ENCODE assay signal across 24 cellular contexts in genomic region chrX:68396953-68397352, GRCh38. TPM values are rescaled to one million over a fixed set of nuclear protein-coding genes. Genes with fewer than 3 reads are reported as not detected.
DNase-seq lines count a peak whose midpoint lies in the region; ATAC-seq, FAIRE-seq and TF ChIP-seq lines count a peak whose summit lies in the region.
"Had no signal": no experiment of that assay in that cellular context is flagged by ENCODE, and none has a peak within 500 bp of the region (broad histone marks: within the 10 kb centered on the region; RNA-seq: fewer than 3 reads in every experiment).

No MANE protein-coding gene starts in this region.

- TF ChIP-seq CTCF in AG09319 (IDR thresholded peaks at IDR 0.05; ENCODE audit: low read depth, low read length): no peak
- no peak for TF ChIP-seq CTCF in astrocyte (IDR thresholded peaks at IDR 0.05; ENCODE audit: insufficient read depth, low read depth, low read length)

- H3K4me3 Mint-ChIP-seq in astrocyte (ENCODE audit: unreplicated experiment): no peak overlapping the region
- H3K4me3 Mint-ChIP-seq: activated naive CD8-positive, alpha-beta T cell treated with anti-CD3 and anti-CD28 coated beads for 36 hours; CD4-positive, alpha-beta T cell; natural killer cell; stimulated activated effector memory CD8-positive, alpha-beta T cell treated with anti-CD3 and anti-CD28 coated beads, Interleukin-12 subunit alpha, Interleukin-12 subunit beta, amount 100 ng/mL, for 72 hours had no signal

- intact Hi-C loops in right cardiac atrium (cut with DNase I): no loop called here

- no peak overlapping the region for H2AFZ ChIP-seq in astrocyte (ENCODE audit: low read depth, low read length)
- H2AFZ ChIP-seq: parathyroid adenoma had no signal

- no peaks in the 10 kb centered on the region for H3K36me3 Mint-ChIP-seq in astrocyte (ENCODE audit: low read depth, unreplicated experiment)
- H3K36me3 Mint-ChIP-seq: activated naive CD8-positive, alpha-beta T cell treated with anti-CD3 and anti-CD28 coated beads for 36 hours; natural killer cell; stimulated activated effector memory CD8-positive, alpha-beta T cell treated with anti-CD3 and anti-CD28 coated beads, Interleukin-12 subunit alpha, Interleukin-12 subunit beta, amount 100 ng/mL, for 72 hours had no signal

- DNase-seq in AG09319 (ENCODE audit: extremely low read depth, low read depth): peak; percentile 24
- DNase-seq in H4 (ENCODE audit: low spot score): peak; percentile 7
- peak; percentile 3 for DNase-seq in astrocyte (ENCODE audit: low read depth)
- peak in 2 of 3 donors; percentile 16 to 55 for DNase-seq in right cardiac atrium
- DNase-seq in GM12891 (ENCODE audit: insufficient read length, low spot score): no peak
- no peak for DNase-seq in NCI-H446 treated with DMSO at 0.1 percent for 48 hours (lab: John Stamatoyannopoulos, UW)
- DNase-seq in NCI-H1048 (lab: John Stamatoyannopoulos, UW): no peak
- DNase-seq: activated CD4-positive, alpha-beta T cell treated with anti-CD3 and anti-CD28 coated beads, Interleukin-2, amount 50 U/mL, for 1 hour; activated CD8-positive, alpha-beta memory T cell treated with anti-CD3 and anti-CD28 coated beads, Interleukin-2, amount 50 U/mL, for 4 hours; activated naive CD8-positive, alpha-beta T cell treated with anti-CD3 and anti-CD28 coated beads for 36 hours; CD4-positive, alpha-beta T cell; DMS 273 treated with DMSO at 0.1 percent for 48 hours; effector memory CD4-positive, alpha-beta T cell; natural killer cell; NCI-H1092 treated with DMSO at 0.1 percent for 48 hours; NCI-H1930; NCI-H446 had no signal

- no peaks in the 10 kb centered on the region for H3K9me3 Mint-ChIP-seq in astrocyte (ENCODE audit: unreplicated experiment)
- H3K9me3 Mint-ChIP-seq: activated naive CD8-positive, alpha-beta T cell treated with anti-CD3 and anti-CD28 coated beads for 36 hours; activated T-helper 2 cell treated with anti-CD3 and anti-CD28 coated beads, Interferon-gamma antibody, Interleukin-2, Interleukin-4, amounts not matched to agents 10 μg/mL and 5 μg/mL and 100 μg/mL, durations not matched to agents 14 hours and 24 hours and 36 hours; CD4-positive, alpha-beta T cell; natural killer cell; stimulated activated effector memory CD8-positive, alpha-beta T cell treated with anti-CD3 and anti-CD28 coated beads, Interleukin-12 subunit alpha, Interleukin-12 subunit beta, amount 100 ng/mL, for 72 hours had no signal

- H3K4me1 ChIP-seq in astrocyte (ENCODE audit: insufficient read depth, low read length) (no peaks in the 10 kb centered on the region), right cardiac atrium (ENCODE audit: control insufficient read depth, insufficient read depth, low read length) (peaks cover 1% of the 10 kb centered on the region)
- H3K4me1 ChIP-seq: parathyroid adenoma had no signal

- 48% methylated on average over 2 of the region's 2 CpGs for WGBS in right cardiac atrium

- H3K79me2 ChIP-seq in astrocyte (ENCODE audit: insufficient read depth, low read length): no peaks in the 10 kb centered on the region
- H3K79me2 ChIP-seq: parathyroid adenoma had no signal

- ATAC-seq in right cardiac atrium: peak; percentile 50 to 80
- ATAC-seq in HG02623 (IDR thresholded peaks at IDR 0.05; ENCODE audit: unreplicated experiment): no peak
- ATAC-seq: esophagus mucosa; natural killer cell; stimulated activated effector memory CD8-positive, alpha-beta T cell treated with anti-CD3 and anti-CD28 coated beads, Interleukin-12 subunit alpha, Interleukin-12 subunit beta, amount 100 ng/mL, for 72 hours had no signal

- H3K27me3 ChIP-seq in astrocyte (ENCODE audit: insufficient read depth, low read length) (no peaks in the 10 kb centered on the region), right cardiac atrium (ENCODE audit: control insufficient read depth, insufficient read depth) (no peaks in the 10 kb centered on the region)

- no peaks in the 10 kb centered on the region for H3K27me3 Mint-ChIP-seq in astrocyte (ENCODE audit: low read depth, unreplicated experiment)
- H3K27me3 Mint-ChIP-seq: activated naive CD8-positive, alpha-beta T cell treated with anti-CD3 and anti-CD28 coated beads for 36 hours had no signal

- TF ChIP-seq POLR2A in GM12891 (IDR thresholded peaks at IDR 0.05; ENCODE audit: low read depth, low read length): no peak

- FAIRE-seq in astrocyte (lab: Jason Lieb, UNC): peak; percentile 20
- no peak for FAIRE-seq in GM12891 (lab: Jason Lieb, UNC)
- FAIRE-seq: G401.6, RCC 7860 had no signal

- H3K4me1 Mint-ChIP-seq in astrocyte (ENCODE audit: low read depth, unreplicated experiment): peaks cover 3% of the 10 kb centered on the region
- H3K4me1 Mint-ChIP-seq: activated naive CD8-positive, alpha-beta T cell treated with anti-CD3 and anti-CD28 coated beads for 36 hours; natural killer cell; stimulated activated effector memory CD8-positive, alpha-beta T cell treated with anti-CD3 and anti-CD28 coated beads, Interleukin-12 subunit alpha, Interleukin-12 subunit beta, amount 100 ng/mL, for 72 hours had no signal

- H3K9me3 ChIP-seq in astrocyte (ENCODE audit: insufficient read depth, low read depth, low read length) (no peaks in the 10 kb centered on the region), right cardiac atrium (ENCODE audit: control insufficient read depth, low read length) (no peaks in the 10 kb centered on the region)

- H3K4me3 ChIP-seq in astrocyte (ENCODE audit: insufficient read depth, low read depth, low read length) (no peak overlapping the region), right cardiac atrium (ENCODE audit: low read length) (no peak overlapping the region)

- no peak overlapping the region for H3K27ac Mint-ChIP-seq in astrocyte (ENCODE audit: unreplicated experiment)
- H3K27ac Mint-ChIP-seq: activated naive CD8-positive, alpha-beta T cell treated with anti-CD3 and anti-CD28 coated beads for 36 hours; activated T-helper 2 cell treated with anti-CD3 and anti-CD28 coated beads, Interferon-gamma antibody, Interleukin-2, Interleukin-4, amounts not matched to agents 10 μg/mL and 5 μg/mL and 100 μg/mL, durations not matched to agents 14 hours and 24 hours and 36 hours; CD4-positive, alpha-beta T cell; natural killer cell; stimulated activated effector memory CD8-positive, alpha-beta T cell treated with anti-CD3 and anti-CD28 coated beads, Interleukin-12 subunit alpha, Interleukin-12 subunit beta, amount 100 ng/mL, for 72 hours had no signal

- H3K36me3 ChIP-seq in astrocyte (ENCODE audit: insufficient read depth, low read length): no peaks in the 10 kb centered on the region

- no peak overlapping the region for H3K27ac ChIP-seq in astrocyte (ENCODE audit: low read depth, low read length)
- H3K27ac ChIP-seq in right cardiac atrium (ENCODE audit: low read length): no peak overlapping the region
- H3K27ac ChIP-seq: parathyroid adenoma had no signal

- no peak overlapping the region for H3K4me2 ChIP-seq in astrocyte (ENCODE audit: low read length)

- no peaks in the 10 kb centered on the region for H4K20me1 ChIP-seq in astrocyte (ENCODE audit: insufficient read depth, low read length)

- H3K9ac ChIP-seq in astrocyte (ENCODE audit: low read length): no peak overlapping the region
- H3K9ac ChIP-seq: parathyroid adenoma had no signal

TF ChIP-seq in GM12891, 5 proteins besides CTCF, POLR2A, EP300 and RAD21:
- TF ChIP-seq POU2F2 (IDR thresholded peaks at IDR 0.05; ENCODE audit: low read depth, low read length) (no peak), PAX5 (IDR thresholded peaks at IDR 0.05; ENCODE audit: insufficient read depth, low read length, severe bottlenecking) (no peak), TAF1 (IDR thresholded peaks at IDR 0.05; ENCODE audit: low read depth, low read length) (no peak), SPI1 (IDR thresholded peaks at IDR 0.05; ENCODE audit: low read depth, low read length) (no peak), POLR2AphosphoS5 (IDR thresholded peaks at IDR 0.05; ENCODE audit: low read depth, low read length) (no peak)

RNA-seq across cellular contexts. Expression of gene OPHN1, which starts 36.3 kb away (rescaled TPM):
- total RNA-seq in H4 (2014; rRNA removed; shearing (Covaris generic)): 2.0 and 4.4 TPM in 2 replicates
- total RNA-seq in astrocyte (3.7 and 5.1 TPM in 2 replicates), right cardiac atrium (1 to 10 TPM; 4.1 to 5.2 (median 4.9) TPM)
- polyA plus RNA-seq in right cardiac atrium: 1.1 TPM
- polyA plus RNA-seq in GM12891 (2012; ENCODE audit: low read depth, missing spikeins): not detected
- total RNA-seq: activated naive CD8-positive, alpha-beta T cell treated with anti-CD3 and anti-CD28 coated beads for 36 hours; CD4-positive, alpha-beta T cell had no signal

Comparison
In these comparisons a context has a peak if more than half of its experiments do, and no peak if none do; other contexts are left out.
1. DNase-seq: peak in AG09319 (single experiment), H4 (single experiment), astrocyte (single experiment) and right cardiac atrium (2 of 3); none in GM12891 (single experiment), NCI-H446 treated with DMSO at 0.1 percent for 48 hours (single experiment) and NCI-H1048 (single experiment).